Comparison of ENCODE assay signal across 17 cellular contexts in genomic region chr4:4843651-4844291, GRCh38.
"Had no signal": no experiment of that assay in that cellular context is flagged by ENCODE, and none has a peak within 500 bp of the region (broad histone marks: within the 10 kb centered on the region; RNA-seq: fewer than 3 reads in every experiment).

No MANE protein-coding gene starts in this region.

- H3K9me3 Mint-ChIP-seq: activated naive CD8-positive, alpha-beta T cell treated with anti-CD3 and anti-CD28 coated beads for 36 hours; activated T-cell treated with anti-CD3 and anti-CD28 coated beads, Interleukin-2, amount 50 U/mL, for 24 hours; mesothelial cell of epicardium; nephron progenitor cell had no signal

- H3K36me3 ChIP-seq: esophagus squamous epithelium, pancreas, tibial nerve, vagina had no signal

- H3K27ac Mint-ChIP-seq: activated naive CD8-positive, alpha-beta T cell treated with anti-CD3 and anti-CD28 coated beads for 36 hours; activated T-cell treated with anti-CD3 and anti-CD28 coated beads, Interleukin-2, amount 50 U/mL, for 24 hours; mesothelial cell of epicardium; nephron progenitor cell had no signal

- H3K4me3 Mint-ChIP-seq: activated naive CD8-positive, alpha-beta T cell treated with anti-CD3 and anti-CD28 coated beads for 36 hours; activated T-cell treated with anti-CD3 and anti-CD28 coated beads, Interleukin-2, amount 50 U/mL, for 24 hours; mesothelial cell of epicardium; nephron progenitor cell had no signal

- H3K36me3 Mint-ChIP-seq: activated naive CD8-positive, alpha-beta T cell treated with anti-CD3 and anti-CD28 coated beads for 36 hours; mesothelial cell of epicardium had no signal

- DNase-seq: activated CD4-positive, alpha-beta T cell treated with anti-CD3 and anti-CD28 coated beads for 1 hour; activated CD4-positive, alpha-beta T cell treated with anti-CD3 and anti-CD28 coated beads, Interleukin-2, amount 50 U/mL, for 48 hours; activated naive CD8-positive, alpha-beta T cell treated with anti-CD3 and anti-CD28 coated beads for 36 hours; activated T-cell treated with anti-CD3 and anti-CD28 coated beads, Interleukin-2, amount 50 U/mL, for 24 hours; cortex of kidney; effector CD8-positive, alpha-beta T cell; esophagus squamous epithelium; nephron progenitor cell; pancreas; stimulated activated CD4-positive, alpha-beta T cell treated with anti-CD3 and anti-CD28 coated beads, Interleukin-2, amount 100 ng/mL, for 48 hours; stimulated activated naive CD4-positive, alpha-beta T cell; T-helper 1 cell; T1000 had no signal

- H3K4me3 ChIP-seq: body of pancreas, esophagus squamous epithelium, pancreas, tibial nerve, vagina had no signal

- H3K27me3 ChIP-seq: body of pancreas, vagina had no signal

- H3K27ac ChIP-seq: body of pancreas, esophagus squamous epithelium, pancreas, tibial nerve, vagina had no signal

- H3K4me1 ChIP-seq: body of pancreas, esophagus squamous epithelium, pancreas, tibial nerve, vagina had no signal
